Comparison of ENCODE assay signal across 1 cellular context in the genomic region with DNA sequence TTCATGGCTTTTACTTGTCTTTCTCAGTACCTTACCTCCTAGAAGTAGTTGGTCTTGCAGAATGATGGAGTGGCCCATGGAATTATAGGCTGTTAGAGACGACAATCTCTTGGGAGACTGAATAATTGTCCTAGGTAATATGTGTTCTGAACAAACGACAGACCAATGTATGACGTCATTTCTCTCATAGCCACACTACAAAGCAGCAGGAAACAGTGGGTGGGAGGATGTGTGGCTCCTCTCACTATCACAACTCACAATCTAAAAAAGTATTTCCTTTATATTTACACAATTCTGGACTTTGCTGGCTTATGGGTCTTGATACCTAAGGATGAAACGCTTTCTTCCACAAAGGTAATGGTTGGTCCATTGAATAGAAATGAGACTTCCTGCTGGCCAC.
TF ChIP-seq lines count a peak whose summit lies in the region.

No MANE protein-coding gene starts in this region.

TF ChIP-seq in HepG2, 621 proteins besides CTCF, POLR2A, EP300 and RAD21 (continued from another document):
- TF ChIP-seq, protein P1, sequence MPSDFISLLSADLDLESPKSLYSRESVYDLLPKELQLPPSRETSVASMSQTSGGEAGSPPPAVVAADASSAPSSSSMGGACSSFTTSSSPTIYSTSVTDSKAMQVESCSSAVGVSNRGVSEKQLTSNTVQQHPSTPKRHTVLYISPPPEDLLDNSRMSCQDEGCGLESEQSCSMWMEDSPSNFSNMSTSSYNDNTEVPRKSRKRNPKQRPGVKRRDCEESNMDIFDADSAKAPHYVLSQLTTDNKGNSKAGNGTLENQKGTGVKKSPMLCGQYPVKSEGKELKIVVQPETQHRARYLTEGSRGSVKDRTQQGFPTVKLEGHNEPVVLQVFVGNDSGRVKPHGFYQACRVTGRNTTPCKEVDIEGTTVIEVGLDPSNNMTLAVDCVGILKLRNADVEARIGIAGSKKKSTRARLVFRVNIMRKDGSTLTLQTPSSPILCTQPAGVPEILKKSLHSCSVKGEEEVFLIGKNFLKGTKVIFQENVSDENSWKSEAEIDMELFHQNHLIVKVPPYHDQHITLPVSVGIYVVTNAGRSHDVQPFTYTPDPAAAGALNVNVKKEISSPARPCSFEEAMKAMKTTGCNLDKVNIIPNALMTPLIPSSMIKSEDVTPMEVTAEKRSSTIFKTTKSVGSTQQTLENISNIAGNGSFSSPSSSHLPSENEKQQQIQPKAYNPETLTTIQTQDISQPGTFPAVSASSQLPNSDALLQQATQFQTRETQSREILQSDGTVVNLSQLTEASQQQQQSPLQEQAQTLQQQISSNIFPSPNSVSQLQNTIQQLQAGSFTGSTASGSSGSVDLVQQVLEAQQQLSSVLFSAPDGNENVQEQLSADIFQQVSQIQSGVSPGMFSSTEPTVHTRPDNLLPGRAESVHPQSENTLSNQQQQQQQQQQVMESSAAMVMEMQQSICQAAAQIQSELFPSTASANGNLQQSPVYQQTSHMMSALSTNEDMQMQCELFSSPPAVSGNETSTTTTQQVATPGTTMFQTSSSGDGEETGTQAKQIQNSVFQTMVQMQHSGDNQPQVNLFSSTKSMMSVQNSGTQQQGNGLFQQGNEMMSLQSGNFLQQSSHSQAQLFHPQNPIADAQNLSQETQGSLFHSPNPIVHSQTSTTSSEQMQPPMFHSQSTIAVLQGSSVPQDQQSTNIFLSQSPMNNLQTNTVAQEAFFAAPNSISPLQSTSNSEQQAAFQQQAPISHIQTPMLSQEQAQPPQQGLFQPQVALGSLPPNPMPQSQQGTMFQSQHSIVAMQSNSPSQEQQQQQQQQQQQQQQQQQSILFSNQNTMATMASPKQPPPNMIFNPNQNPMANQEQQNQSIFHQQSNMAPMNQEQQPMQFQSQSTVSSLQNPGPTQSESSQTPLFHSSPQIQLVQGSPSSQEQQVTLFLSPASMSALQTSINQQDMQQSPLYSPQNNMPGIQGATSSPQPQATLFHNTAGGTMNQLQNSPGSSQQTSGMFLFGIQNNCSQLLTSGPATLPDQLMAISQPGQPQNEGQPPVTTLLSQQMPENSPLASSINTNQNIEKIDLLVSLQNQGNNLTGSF (CRISPR knock-in tag; IDR thresholded peaks at IDR 0.05): no peak
TF ChIP-seq in HepG2: peak in this region for 3.
